ENCODE assay signal across 10 cellular contexts in the genomic region with DNA sequence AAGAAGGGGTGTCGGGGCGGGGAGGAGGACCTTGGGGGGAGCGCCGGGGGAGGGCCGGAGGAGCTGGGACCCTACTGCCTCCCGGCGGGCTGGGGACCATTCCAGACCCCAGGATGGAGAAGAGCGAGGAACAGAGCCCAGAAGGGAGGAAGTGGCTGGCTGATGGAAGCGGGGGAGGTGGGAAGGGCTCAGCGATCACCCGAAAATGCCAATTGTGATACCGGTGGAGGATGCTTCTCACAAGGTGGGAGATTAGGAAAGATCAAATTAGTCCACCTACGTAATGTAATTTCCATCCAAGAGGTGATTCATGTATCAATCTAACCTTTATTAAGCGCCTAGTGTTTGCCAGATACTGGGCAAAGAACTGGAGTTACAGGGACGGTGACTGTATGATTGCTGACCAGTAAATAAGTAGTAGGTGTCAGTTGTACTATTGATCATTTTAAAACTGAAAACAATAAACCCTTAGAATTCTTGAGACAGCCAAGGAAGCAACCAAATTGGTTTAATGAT. TPM values are rescaled to one million over a fixed set of nuclear protein-coding genes. Genes with fewer than 3 reads are reported as not detected.
DNase-seq lines count a peak whose midpoint lies in the region; ATAC-seq and TF ChIP-seq lines count a peak whose summit lies in the region.
"Had no signal": no experiment of that assay in that cellular context is flagged by ENCODE, and none has a peak within 500 bp of the region (broad histone marks: within the 10 kb centered on the region; RNA-seq: fewer than 3 reads in every experiment).

No MANE protein-coding gene starts in this region.

- no peak for TF ChIP-seq CTCF in natural killer cell (IDR thresholded peaks at IDR 0.05)
- no peak for TF ChIP-seq CTCF in dorsolateral prefrontal cortex (IDR thresholded peaks at IDR 0.05 in 54 of 56, conservative IDR thresholded peaks at IDR 0.05 in 2 of 56; ENCODE audit: low read depth in 1 of 56, partially characterized antibody in 56 of 56)
- TF ChIP-seq CTCF in nephron (IDR thresholded peaks at IDR 0.05; ENCODE audit: unreplicated experiment in 3 of 3) = no peak
- TF ChIP-seq CTCF in BE2C (IDR thresholded peaks at IDR 0.05; ENCODE audit: low read depth, low read length) = no peak

- H3K27ac Mint-ChIP-seq in natural killer cell (no peak overlapping the region), nephron (no peak overlapping the region)
- H3K27ac Mint-ChIP-seq in natural killer cell treated with Interleukin-12 subunit alpha and Interleukin-12 subunit beta and Interleukin-15 and Interleukin-18, amount 100 ng/mL, for 72 hours = no peak overlapping the region

- H3K4me3 Mint-ChIP-seq in natural killer cell (peak overlapping the region; percentile 42), nephron (peak overlapping the region; percentile 73 to 77 (median 75))
- no peak overlapping the region for H3K4me3 Mint-ChIP-seq in natural killer cell treated with Interleukin-12 subunit alpha and Interleukin-12 subunit beta and Interleukin-15 and Interleukin-18, amount 100 ng/mL, for 72 hours

- H3K27me3 Mint-ChIP-seq in natural killer cell (ENCODE audit: low read depth in 2 of 2) = peaks cover 27 to 75% of the 10 kb centered on the region in 2 donors
- H3K27me3 Mint-ChIP-seq in natural killer cell treated with Interleukin-12 subunit alpha and Interleukin-12 subunit beta and Interleukin-15 and Interleukin-18, amount 100 ng/mL, for 72 hours = peaks cover 40% of the 10 kb centered on the region in 2 donors
- peaks cover 76% of the 10 kb centered on the region for H3K27me3 Mint-ChIP-seq in nephron (ENCODE audit: low read depth)

- no peaks in the 10 kb centered on the region for H3K4me1 Mint-ChIP-seq in natural killer cell
- no peaks in the 10 kb centered on the region for H3K4me1 Mint-ChIP-seq in natural killer cell treated with Interleukin-12 subunit alpha and Interleukin-12 subunit beta and Interleukin-15 and Interleukin-18, amount 100 ng/mL, for 72 hours (ENCODE audit: low read depth in 2 of 2)
- H3K4me1 Mint-ChIP-seq in nephron = peaks cover 18% of the 10 kb centered on the region

- WGBS in aorta, 2 donors = 5 to 30% methylated on average over 15 of the region's 15 CpGs

- intact Hi-C loops in natural killer cell (cut with micrococcal nuclease) = no loop called here
- intact Hi-C loops in dorsolateral prefrontal cortex (cut with DNase I) = no loop called here
- intact Hi-C loops in aorta (cut with DNase I) = loop anchor here in 1 of 2 donors (5.0 kb wide), 1 partner anchor 44 kb away; no protein-coding TSS in a partner anchor

- H3K4me1 ChIP-seq in aorta (ENCODE audit: control insufficient read depth in 1 of 2, insufficient read depth in 2 of 2, low read length in 2 of 2) = no peaks in the 10 kb centered on the region
- H3K4me1 ChIP-seq in BE2C = no peaks in the 10 kb centered on the region

- peak overlapping the region in 2 of 59 donors; percentile 8 to 43 for H3K27ac ChIP-seq in dorsolateral prefrontal cortex
- H3K27ac ChIP-seq in aorta (ENCODE audit: low read depth in 1 of 2, low read length in 2 of 2) = no peak overlapping the region

- peaks cover 0 to 83% (median 30%) of the 10 kb centered on the region in 45 donors for H3K27me3 ChIP-seq in dorsolateral prefrontal cortex
- no peaks in the 10 kb centered on the region for H3K27me3 ChIP-seq in aorta (ENCODE audit: control insufficient read depth in 1 of 2, insufficient read depth in 2 of 2, low read length in 1 of 2)
- peaks cover 31% of the 10 kb centered on the region for H3K27me3 ChIP-seq in BE2C

- H3K9me3 ChIP-seq in aorta (ENCODE audit: control insufficient read depth, low read length) (no peaks in the 10 kb centered on the region), BE2C (no peaks in the 10 kb centered on the region)

- no peaks in the 10 kb centered on the region for H3K36me3 Mint-ChIP-seq in natural killer cell
- H3K36me3 Mint-ChIP-seq in natural killer cell treated with Interleukin-12 subunit alpha and Interleukin-12 subunit beta and Interleukin-15 and Interleukin-18, amount 100 ng/mL, for 72 hours = no peaks in the 10 kb centered on the region
- no peaks in the 10 kb centered on the region for H3K36me3 Mint-ChIP-seq in nephron (ENCODE audit: low read depth)

- ATAC-seq in natural killer cell (no peak), aorta (ENCODE audit: low FRiP score) (peak; percentile 4), HG02938 (IDR thresholded peaks at IDR 0.05; ENCODE audit: unreplicated experiment) (no peak)
- no peak for ATAC-seq in natural killer cell treated with Interleukin-12 subunit alpha and Interleukin-12 subunit beta and Interleukin-15 and Interleukin-18, amount 100 ng/mL, for 72 hours

- peak overlapping the region in 51 of 59 donors; percentile 22 to 65 (median 48) for H3K4me3 ChIP-seq in dorsolateral prefrontal cortex
- peak overlapping the region; percentile 1 to 62 for H3K4me3 ChIP-seq in aorta (ENCODE audit: low read length in 2 of 2)
- no peak overlapping the region for H3K4me3 ChIP-seq in BE2C (ENCODE audit: low read depth, low read length)

- DNase-seq in natural killer cell (no peak), dorsolateral prefrontal cortex (no peak), aorta (no peak), BE2C (no peak), hippocampal formation (lab: John Stamatoyannopoulos, UW) (no peak)
- no peak for DNase-seq in natural killer cell treated with Interleukin-12 subunit alpha and Interleukin-12 subunit beta and Interleukin-15 and Interleukin-18, amount 100 ng/mL, for 72 hours (ENCODE audit: low spot score)
- DNase-seq: NCI-H1092 treated with DMSO at 0.1 percent for 48 hours had no signal

- H3K36me3 ChIP-seq in aorta (ENCODE audit: control insufficient read depth in 1 of 2, insufficient read depth in 2 of 2, low read length in 1 of 2) = no peaks in the 10 kb centered on the region
- no peaks in the 10 kb centered on the region for H3K36me3 ChIP-seq in BE2C

- peaks cover 0 to 2% of the 10 kb centered on the region in 2 donors for H3K9me3 Mint-ChIP-seq in natural killer cell
- no peaks in the 10 kb centered on the region for H3K9me3 Mint-ChIP-seq in natural killer cell treated with Interleukin-12 subunit alpha and Interleukin-12 subunit beta and Interleukin-15 and Interleukin-18, amount 100 ng/mL, for 72 hours
- H3K9me3 Mint-ChIP-seq in nephron = no peaks in the 10 kb centered on the region

RNA-seq across cellular contexts. Expression of gene RAI2, which starts 0.5 kb away (rescaled TPM):
- total RNA-seq in natural killer cell = not detected
- total RNA-seq in natural killer cell treated with Interleukin-12 subunit alpha and Interleukin-12 subunit beta and Interleukin-15 and Interleukin-18, amount 100 ng/mL, for 72 hours = 1 to 10 TPM in 1 of 2 donors, not detected in 1; 1.1 TPM
- 10 to 100 TPM in 96 of 120 experiments, 1 to 10 TPM in 24; 5.3 to 17.6 (median 12.3) TPM for total RNA-seq in dorsolateral prefrontal cortex
- 10 to 100 TPM; 24.9 to 32.2 TPM for total RNA-seq in aorta
- polyA plus RNA-seq in aorta = 10 to 100 TPM; 26.8 to 32.2 TPM
- 0.36 TPM for polyA plus RNA-seq in BE2C (2012; ENCODE audit: insufficient read depth, insufficient read length, low read depth)
- polyA plus RNA-seq: keratinocyte had no signal
